1 cellular context compared by ENCODE assay signal in the genomic region with DNA sequence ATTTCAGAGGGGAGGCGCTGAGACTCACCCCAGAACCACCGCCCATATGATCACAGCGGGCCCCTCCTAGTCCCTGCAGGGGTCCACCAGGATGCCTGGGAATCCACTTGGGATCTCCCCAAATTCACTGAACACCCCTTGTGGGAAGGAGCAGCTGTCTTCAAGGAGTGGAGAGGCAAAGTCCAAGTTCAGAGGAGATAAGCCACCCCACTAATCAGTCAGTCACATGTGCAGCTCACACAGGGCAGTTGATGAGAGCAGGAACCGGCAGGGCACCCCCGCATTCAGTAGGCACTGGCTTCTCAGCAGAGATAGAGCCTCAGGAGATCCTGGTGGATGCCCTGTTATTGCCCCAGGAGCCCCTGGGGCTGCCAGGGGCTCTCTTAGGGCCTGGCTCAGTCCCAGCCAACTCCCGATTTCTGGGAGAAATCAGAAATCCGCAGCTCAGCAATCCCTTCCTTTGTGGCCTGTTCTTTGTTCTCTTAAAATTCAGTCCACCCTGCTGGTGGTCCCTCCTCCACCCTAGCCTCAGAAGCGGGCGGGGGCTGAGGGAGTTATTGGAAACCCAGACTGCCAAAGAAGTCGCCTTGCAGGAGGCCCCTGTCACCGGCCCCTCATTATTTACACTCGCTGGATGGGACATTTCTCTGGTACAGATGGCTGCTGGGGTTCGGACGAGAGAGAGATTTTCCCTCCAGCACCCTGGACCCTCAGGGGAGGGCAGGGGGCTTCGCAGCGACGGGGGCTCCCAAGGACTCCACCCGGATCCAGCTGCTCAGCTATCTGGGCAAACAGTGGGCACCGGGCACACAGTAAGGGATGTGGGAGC.
TF ChIP-seq lines count a peak whose summit lies in the region.

No MANE protein-coding gene starts in this region.

TF ChIP-seq in K562, 482 proteins besides CTCF, POLR2A, EP300 and RAD21 (continued from another document):
- TF ChIP-seq, protein P1, sequence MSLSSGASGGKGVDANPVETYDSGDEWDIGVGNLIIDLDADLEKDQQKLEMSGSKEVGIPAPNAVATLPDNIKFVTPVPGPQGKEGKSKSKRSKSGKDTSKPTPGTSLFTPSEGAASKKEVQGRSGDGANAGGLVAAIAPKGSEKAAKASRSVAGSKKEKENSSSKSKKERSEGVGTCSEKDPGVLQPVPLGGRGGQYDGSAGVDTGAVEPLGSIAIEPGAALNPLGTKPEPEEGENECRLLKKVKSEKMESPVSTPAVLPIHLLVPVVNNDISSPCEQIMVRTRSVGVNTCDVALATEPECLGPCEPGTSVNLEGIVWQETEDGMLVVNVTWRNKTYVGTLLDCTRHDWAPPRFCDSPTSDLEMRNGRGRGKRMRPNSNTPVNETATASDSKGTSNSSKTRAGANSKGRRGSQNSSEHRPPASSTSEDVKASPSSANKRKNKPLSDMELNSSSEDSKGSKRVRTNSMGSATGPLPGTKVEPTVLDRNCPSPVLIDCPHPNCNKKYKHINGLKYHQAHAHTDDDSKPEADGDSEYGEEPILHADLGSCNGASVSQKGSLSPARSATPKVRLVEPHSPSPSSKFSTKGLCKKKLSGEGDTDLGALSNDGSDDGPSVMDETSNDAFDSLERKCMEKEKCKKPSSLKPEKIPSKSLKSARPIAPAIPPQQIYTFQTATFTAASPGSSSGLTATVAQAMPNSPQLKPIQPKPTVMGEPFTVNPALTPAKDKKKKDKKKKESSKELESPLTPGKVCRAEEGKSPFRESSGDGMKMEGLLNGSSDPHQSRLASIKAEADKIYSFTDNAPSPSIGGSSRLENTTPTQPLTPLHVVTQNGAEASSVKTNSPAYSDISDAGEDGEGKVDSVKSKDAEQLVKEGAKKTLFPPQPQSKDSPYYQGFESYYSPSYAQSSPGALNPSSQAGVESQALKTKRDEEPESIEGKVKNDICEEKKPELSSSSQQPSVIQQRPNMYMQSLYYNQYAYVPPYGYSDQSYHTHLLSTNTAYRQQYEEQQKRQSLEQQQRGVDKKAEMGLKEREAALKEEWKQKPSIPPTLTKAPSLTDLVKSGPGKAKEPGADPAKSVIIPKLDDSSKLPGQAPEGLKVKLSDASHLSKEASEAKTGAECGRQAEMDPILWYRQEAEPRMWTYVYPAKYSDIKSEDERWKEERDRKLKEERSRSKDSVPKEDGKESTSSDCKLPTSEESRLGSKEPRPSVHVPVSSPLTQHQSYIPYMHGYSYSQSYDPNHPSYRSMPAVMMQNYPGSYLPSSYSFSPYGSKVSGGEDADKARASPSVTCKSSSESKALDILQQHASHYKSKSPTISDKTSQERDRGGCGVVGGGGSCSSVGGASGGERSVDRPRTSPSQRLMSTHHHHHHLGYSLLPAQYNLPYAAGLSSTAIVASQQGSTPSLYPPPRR (CRISPR knock-in tag; IDR thresholded peaks at IDR 0.05; ENCODE audit: borderline replicate concordance) = no peak
- TF ChIP-seq CHD4 (IDR thresholded peaks at IDR 0.05; ENCODE audit: insufficient read depth, insufficient replicate concordance, low read depth, low read length, poor library complexity, severe bottlenecking) (no peak), ZNF263 (CRISPR knock-in tag; IDR thresholded peaks at IDR 0.05; ENCODE audit: borderline replicate concordance) (no peak), TCF7 (IDR thresholded peaks at IDR 0.05; ENCODE audit: borderline replicate concordance) (no peak), HOXB6 (CRISPR knock-in tag; IDR thresholded peaks at IDR 0.05; ENCODE audit: borderline replicate concordance) (no peak), TBP (optimal IDR thresholded peaks at IDR 0.05; ENCODE audit: low read depth, low read length) (peak; percentile 57), EZH2 (IDR thresholded peaks at IDR 0.05; ENCODE audit: borderline replicate concordance, low read depth, low read length) (no peak), POU5F1 (IDR thresholded peaks at IDR 0.05; ENCODE audit: borderline replicate concordance, low read depth, low read length, partially characterized antibody) (no peak), NFIC (IDR thresholded peaks at IDR 0.05) (peak; percentile 58; the same call in 1 of the 2 replicates)
- TF ChIP-seq, protein P2, sequence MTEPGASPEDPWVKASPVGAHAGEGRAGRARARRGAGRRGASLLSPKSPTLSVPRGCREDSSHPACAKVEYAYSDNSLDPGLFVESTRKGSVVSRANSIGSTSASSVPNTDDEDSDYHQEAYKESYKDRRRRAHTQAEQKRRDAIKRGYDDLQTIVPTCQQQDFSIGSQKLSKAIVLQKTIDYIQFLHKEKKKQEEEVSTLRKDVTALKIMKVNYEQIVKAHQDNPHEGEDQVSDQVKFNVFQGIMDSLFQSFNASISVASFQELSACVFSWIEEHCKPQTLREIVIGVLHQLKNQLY (CRISPR knock-in tag; conservative IDR thresholded peaks at IDR 0.05) = no peak
TF ChIP-seq in K562: peak in this region for 72.
